20 cellular contexts compared by ENCODE assay signal in genomic region chr7:127946081-127946480, GRCh38.
DNase-seq lines count a peak whose midpoint lies in the region; ATAC-seq and TF ChIP-seq lines count a peak whose summit lies in the region.
"Had no signal": no experiment of that assay in that cellular context is flagged by ENCODE, and none has a peak within 500 bp of the region (broad histone marks: within the 10 kb centered on the region; RNA-seq: fewer than 3 reads in every experiment).

No MANE protein-coding gene starts in this region.

- no peak overlapping the region for H3K4me3 ChIP-seq in ACC112 (ENCODE audit: low read depth, low read length)
- H3K4me3 ChIP-seq: K562, SJSA1 had no signal

- DNase-seq in HT-29 (ENCODE audit: low spot score) (peak; percentile 10), osteocyte (ENCODE audit: extremely low spot score, unreplicated experiment) (no peak), NCI-H2081 treated with DMSO at 0.1 percent for 48 hours (lab: John Stamatoyannopoulos, UW) (no peak)
- DNase-seq: 8988T, H9, HFFc6, MV-4-11, NCI-H1694, NCI-H2081, NCI-H2171 treated with DMSO at 0.1 percent for 48 hours, NCI-H524 treated with DMSO at 0.1 percent for 48 hours, OCI-M1 had no signal

- H3K27ac ChIP-seq in ACC112 (ENCODE audit: low read depth, low read length), result peak overlapping the region; percentile 63
- H3K27ac ChIP-seq: SJSA1 had no signal

- no peak for TF ChIP-seq CTCF in osteocyte (IDR thresholded peaks at IDR 0.05)

- H3K27me3 Mint-ChIP-seq in osteocyte (ENCODE audit: unreplicated experiment), result no peaks in the 10 kb centered on the region

- no peaks in the 10 kb centered on the region for H3K9me3 Mint-ChIP-seq in osteocyte (ENCODE audit: unreplicated experiment)
- H3K9me3 Mint-ChIP-seq: H9, HFFc6 had no signal

- no peaks in the 10 kb centered on the region for H3K79me2 ChIP-seq in ACC112 (ENCODE audit: control insufficient read depth, insufficient read depth, low read length, unreplicated experiment)

- ATAC-seq in SK-N-SH treated with all-trans-retinoic acid at 6 μM for 48 hours (peak; percentile 11), HG03460 (IDR thresholded peaks at IDR 0.05; ENCODE audit: unreplicated experiment) (no peak), GM18517 (IDR thresholded peaks at IDR 0.05; ENCODE audit: unreplicated experiment) (no peak)
- ATAC-seq: HepG2, K562, Right ventricle myocardium inferior had no signal

- H3K4me3 Mint-ChIP-seq in osteocyte (ENCODE audit: unreplicated experiment), result no peak overlapping the region
- H3K4me3 Mint-ChIP-seq: H9 had no signal

- no peaks in the 10 kb centered on the region for H3K27me3 ChIP-seq in ACC112 (ENCODE audit: insufficient read depth, low read length)
- H3K27me3 ChIP-seq: SJSA1 had no signal

- peak overlapping the region; percentile 20 for H3K27ac Mint-ChIP-seq in osteocyte (ENCODE audit: unreplicated experiment)
- H3K27ac Mint-ChIP-seq: H9 had no signal

- H3K4me1 ChIP-seq in ACC112 (ENCODE audit: control insufficient read depth, insufficient read depth, low read length, unreplicated experiment), result peaks cover 20% of the 10 kb centered on the region
- H3K4me1 ChIP-seq: SJSA1 had no signal

- H3K36me3 ChIP-seq in ACC112 (ENCODE audit: insufficient read depth, low read length), result 0 out of 2 replicates have a peak, but pooled peaks cover 13% of the 10 kb centered on the region

- no peak overlapping the region for H2AFZ ChIP-seq in ACC112 (ENCODE audit: low read length, unreplicated experiment)

- peaks cover 20% of the 10 kb centered on the region for H3K4me1 Mint-ChIP-seq in osteocyte (ENCODE audit: unreplicated experiment)

- peaks cover 8% of the 10 kb centered on the region for H3K36me3 Mint-ChIP-seq in osteocyte (ENCODE audit: unreplicated experiment)

TF ChIP-seq in SK-N-SH treated with all-trans-retinoic acid at 6 μM for 48 hours, 23 proteins besides CTCF, POLR2A, EP300 and RAD21:
- TF ChIP-seq OSR1 (CRISPR knock-in tag; IDR thresholded peaks at IDR 0.05) (no peak), ZFP30 (CRISPR knock-in tag; IDR thresholded peaks at IDR 0.05) (no peak), TOX (CRISPR knock-in tag; IDR thresholded peaks at IDR 0.05; ENCODE audit: borderline replicate concordance) (no peak), TSHZ2 (CRISPR knock-in tag; IDR thresholded peaks at IDR 0.05) (no peak), GLIS3 (CRISPR knock-in tag; IDR thresholded peaks at IDR 0.05) (no peak), TCF4 (CRISPR knock-in tag; IDR thresholded peaks at IDR 0.05; ENCODE audit: borderline replicate concordance) (no peak), ARNTL (CRISPR knock-in tag; IDR thresholded peaks at IDR 0.05; ENCODE audit: borderline replicate concordance, low read depth) (no peak), ZFP3 (CRISPR knock-in tag; IDR thresholded peaks at IDR 0.05) (no peak), ISL1 (CRISPR knock-in tag; IDR thresholded peaks at IDR 0.05) (no peak), CSRNP3 (CRISPR knock-in tag; IDR thresholded peaks at IDR 0.05) (no peak), POU6F1 (CRISPR knock-in tag; IDR thresholded peaks at IDR 0.05; ENCODE audit: borderline replicate concordance, low read depth) (no peak), ZNF8 (CRISPR knock-in tag; IDR thresholded peaks at IDR 0.05) (no peak), ZNF70 (CRISPR knock-in tag; IDR thresholded peaks at IDR 0.05) (no peak), PATZ1 (CRISPR knock-in tag; IDR thresholded peaks at IDR 0.05; ENCODE audit: borderline replicate concordance) (no peak), RARB (CRISPR knock-in tag; IDR thresholded peaks at IDR 0.05) (no peak), PPARA (CRISPR knock-in tag; IDR thresholded peaks at IDR 0.05; ENCODE audit: borderline replicate concordance) (no peak), CSDC2 (CRISPR knock-in tag; IDR thresholded peaks at IDR 0.05) (no peak)
